ENCODE assay signal across 14 cellular contexts in genomic region chr7:104926905-104927454, GRCh38.
A peak's percentile ranks its signal among the peaks of the same experiment; 100 is the strongest.
DNase-seq lines count a peak whose midpoint lies in the region; ATAC-seq, FAIRE-seq and TF ChIP-seq lines count a peak whose summit lies in the region.
"Had no signal": no experiment of that assay in that cellular context is flagged by ENCODE, and none has a peak within 500 bp of the region (broad histone marks: within the 10 kb centered on the region; RNA-seq: fewer than 3 reads in every experiment).

No MANE protein-coding gene starts in this region.

- H3K27me3 ChIP-seq in SK-N-SH (ENCODE audit: insufficient read depth): no peaks in the 10 kb centered on the region

- H3K4me3 ChIP-seq in kidney (ENCODE audit: low read length in 2 of 2) (peak overlapping the region in 1 of 2 donors; percentile 23), SK-N-SH (ENCODE audit: low read depth in 2 of 2, low read length in 1 of 2) (no peak overlapping the region)

- CTCF ChIA-PET in SK-N-SH (lab: Yijun Ruan, JAX): interaction anchor here (0.8 to 15.4 kb wide), 7 partner anchors 8 to 697 kb away, joined by 3 to 374 read pairs (median 5); no protein-coding TSS in a partner anchor

- H3F3A ChIP-seq in SK-N-SH (replicated peaks; ENCODE audit: insufficient read depth): no peaks in the 10 kb centered on the region

- FAIRE-seq in kidney (lab: Jason Lieb, UNC): no peak
- FAIRE-seq: D721Med had no signal

- no peak overlapping the region for H3K4me3 Mint-ChIP-seq in stimulated activated naive B cell treated with anti-CD40 and anti-IgM and Interleukin-4, amounts not matched to agents 10 μg/mL and 1 μg/mL and 100 μg/mL, for 72 hours
- H3K4me3 Mint-ChIP-seq: activated T-helper 1 cell treated with anti-CD3 and anti-CD28 coated beads, Interleukin-12 subunit alpha, Interleukin-12 subunit beta, Interleukin-2, Interleukin-4 antibody, amounts not matched to agents 30 ng/mL and 10 ng/mL and 1 ng/mL, durations not matched to agents 14 hours and 24 hours and 36 hours; T-helper 1 cell treated with Interleukin-12 subunit alpha and Interleukin-12 subunit beta and Interleukin-4 antibody, amounts not matched to agents 30 μg/mL and 1 μg/mL, for 36 hours had no signal

- H3K4me1 Mint-ChIP-seq in stimulated activated naive B cell treated with anti-CD40 and anti-IgM and Interleukin-4, amounts not matched to agents 10 μg/mL and 1 μg/mL and 100 μg/mL, for 72 hours: peaks cover 19 to 42% of the 10 kb centered on the region in 2 donors

- no peaks in the 10 kb centered on the region for H3K79me2 ChIP-seq in SK-N-SH (ENCODE audit: insufficient read depth)

- POLR2A ChIA-PET in SK-N-SH (lab: Yijun Ruan, JAX): interaction anchor here (0.8 kb wide), 1 partner anchor 86 kb away, joined by 3 read pairs; no protein-coding TSS in a partner anchor

- 88% methylated on average over 10 of the region's 10 CpGs for WGBS in SK-N-SH (ENCODE audit: low lambda C conversion rate)

- TF ChIP-seq RAD21 in SK-N-SH (IDR thresholded peaks at IDR 0.05; ENCODE audit: low read length): no peak

- TF ChIP-seq CTCF in kidney (IDR thresholded peaks at IDR 0.05; ENCODE audit: borderline replicate concordance, extremely low read depth, insufficient read depth): no peak
- TF ChIP-seq CTCF in SK-N-SH (IDR thresholded peaks at IDR 0.05): no peak

- TF ChIP-seq EP300 in SK-N-SH (IDR thresholded peaks at IDR 0.05; ENCODE audit: borderline replicate concordance in 1 of 2, low read depth in 1 of 2, low read length in 1 of 2): no peak

- H3K36me3 Mint-ChIP-seq in stimulated activated naive B cell treated with anti-CD40 and anti-IgM and Interleukin-4, amounts not matched to agents 10 μg/mL and 1 μg/mL and 100 μg/mL, for 72 hours: no peaks in the 10 kb centered on the region

- H3K4me1 ChIP-seq in kidney (ENCODE audit: control insufficient read depth in 1 of 2, insufficient read depth in 1 of 2, low read depth in 1 of 2, low read length in 2 of 2) (peaks cover 15 to 26% of the 10 kb centered on the region in 2 donors), SK-N-SH (ENCODE audit: control insufficient read depth in 1 of 2, insufficient read depth in 2 of 2, low read depth in 1 of 2, low read length in 1 of 2) (peaks cover 0 to 7% of the 10 kb centered on the region in 2 experiments; a peak in 1 of 4 replicates)

- peak; percentile 58 for DNase-seq in NCI-H2107 treated with DMSO at 0.1 percent for 48 hours (lab: John Stamatoyannopoulos, UW; ENCODE audit: unreplicated experiment)
- no peak for DNase-seq in NCI-H2107 (lab: John Stamatoyannopoulos, UW)
- DNase-seq in NCI-H345 (lab: John Stamatoyannopoulos, UW): peak; percentile 21
- peak; percentile 80 for DNase-seq in kidney
- DNase-seq in stimulated activated naive B cell treated with anti-CD40 and anti-IgM and Interleukin-4, amounts not matched to agents 10 μg/mL and 1 μg/mL and 100 μg/mL, for 72 hours: no peak
- DNase-seq in SK-N-SH: no peak
- DNase-seq: aorta; effector CD4-positive, alpha-beta T cell; NCI-H187 treated with DMSO at 0.1 percent for 48 hours had no signal

- intact Hi-C loops in kidney (cut with DNase I): no loop called here

- no peaks in the 10 kb centered on the region for H3K9me3 Mint-ChIP-seq in stimulated activated naive B cell treated with anti-CD40 and anti-IgM and Interleukin-4, amounts not matched to agents 10 μg/mL and 1 μg/mL and 100 μg/mL, for 72 hours
- H3K9me3 Mint-ChIP-seq: activated T-helper 1 cell treated with anti-CD3 and anti-CD28 coated beads, Interleukin-12 subunit alpha, Interleukin-12 subunit beta, Interleukin-2, Interleukin-4 antibody, amounts not matched to agents 30 ng/mL and 10 ng/mL and 1 ng/mL, durations not matched to agents 14 hours and 24 hours and 36 hours; T-helper 1 cell treated with Interleukin-12 subunit alpha and Interleukin-12 subunit beta and Interleukin-4 antibody, amounts not matched to agents 30 μg/mL and 1 μg/mL, for 36 hours had no signal

- H3K27ac Mint-ChIP-seq in stimulated activated naive B cell treated with anti-CD40 and anti-IgM and Interleukin-4, amounts not matched to agents 10 μg/mL and 1 μg/mL and 100 μg/mL, for 72 hours: peak overlapping the region; percentile 77
- H3K27ac Mint-ChIP-seq: activated T-helper 1 cell treated with anti-CD3 and anti-CD28 coated beads, Interleukin-12 subunit alpha, Interleukin-12 subunit beta, Interleukin-2, Interleukin-4 antibody, amounts not matched to agents 30 ng/mL and 10 ng/mL and 1 ng/mL, durations not matched to agents 14 hours and 24 hours and 36 hours; T-helper 1 cell treated with Interleukin-12 subunit alpha and Interleukin-12 subunit beta and Interleukin-4 antibody, amounts not matched to agents 30 μg/mL and 1 μg/mL, for 36 hours had no signal

- H3K27me3 Mint-ChIP-seq in stimulated activated naive B cell treated with anti-CD40 and anti-IgM and Interleukin-4, amounts not matched to agents 10 μg/mL and 1 μg/mL and 100 μg/mL, for 72 hours: no peaks in the 10 kb centered on the region

- H2AFZ ChIP-seq in SK-N-SH (ENCODE audit: low read depth): no peak overlapping the region

- no peak overlapping the region for H3K4me2 ChIP-seq in SK-N-SH

- H4K20me1 ChIP-seq in SK-N-SH (ENCODE audit: insufficient read depth): no peaks in the 10 kb centered on the region

- H3K36me3 ChIP-seq in kidney (ENCODE audit: control insufficient read depth in 1 of 2, insufficient read depth in 2 of 2, low read length in 2 of 2) (no peaks in the 10 kb centered on the region), SK-N-SH (replicated peaks in 1 of 2; ENCODE audit: control insufficient read depth in 1 of 2, insufficient read depth in 2 of 2, low read length in 1 of 2) (no peaks in the 10 kb centered on the region)

- no peaks in the 10 kb centered on the region for H3K9me2 ChIP-seq in SK-N-SH

- no peak overlapping the region for H3K9ac ChIP-seq in kidney (ENCODE audit: low read length in 2 of 2)
- no peak overlapping the region for H3K9ac ChIP-seq in SK-N-SH

- no peak for ATAC-seq in stimulated activated naive B cell treated with anti-CD40 and anti-IgM and Interleukin-4, amounts not matched to agents 10 μg/mL and 1 μg/mL and 100 μg/mL, for 72 hours (replicated peaks)
- ATAC-seq in HG03354 (IDR thresholded peaks at IDR 0.05; ENCODE audit: poor library complexity, severe bottlenecking, unreplicated experiment) (no peak), HG03378 (IDR thresholded peaks at IDR 0.05; ENCODE audit: unreplicated experiment) (no peak)

- H3K27ac ChIP-seq in kidney (ENCODE audit: low read depth in 2 of 2, low read length in 2 of 2) (peak overlapping the region; percentile 78 to 81), SK-N-SH (ENCODE audit: low read depth in 2 of 2, low read length in 1 of 2) (no peak overlapping the region)

- H3K9me3 ChIP-seq in kidney (ENCODE audit: control insufficient read depth in 1 of 2, low read length in 2 of 2) (no peaks in the 10 kb centered on the region), SK-N-SH (no peaks in the 10 kb centered on the region)

TF ChIP-seq in SK-N-SH, 30 proteins besides CTCF, POLR2A, EP300 and RAD21:
- no peak for TF ChIP-seq MXI1 (IDR thresholded peaks at IDR 0.05; ENCODE audit: low read depth, low read length)
- TF ChIP-seq RXRA (IDR thresholded peaks at IDR 0.05; ENCODE audit: borderline replicate concordance, low read depth): no peak
- no peak for TF ChIP-seq RFX5 (IDR thresholded peaks at IDR 0.05; ENCODE audit: low read length)
- TF ChIP-seq JUND (IDR thresholded peaks at IDR 0.05): no peak
- no peak for TF ChIP-seq EZH2phosphoT487 (IDR thresholded peaks at IDR 0.05; ENCODE audit: borderline replicate concordance, low read depth)
- no peak for TF ChIP-seq GABPA (IDR thresholded peaks at IDR 0.05; ENCODE audit: low read depth)
- no peak for TF ChIP-seq YY1 (IDR thresholded peaks at IDR 0.05; ENCODE audit: low read depth)
- TF ChIP-seq GATA2 (CRISPR knock-in tag; IDR thresholded peaks at IDR 0.05): no peak
- TF ChIP-seq RCOR1 (IDR thresholded peaks at IDR 0.05; ENCODE audit: low read length): no peak
- TF ChIP-seq NRF1 (IDR thresholded peaks at IDR 0.05; ENCODE audit: low read depth, low read length): no peak
- TF ChIP-seq CHD2 (IDR thresholded peaks at IDR 0.05; ENCODE audit: low read length, partially characterized antibody): no peak
- no peak for TF ChIP-seq IRF3 (IDR thresholded peaks at IDR 0.05; ENCODE audit: low read depth, low read length)
- no peak for TF ChIP-seq ELF1 (IDR thresholded peaks at IDR 0.05)
- no peak for TF ChIP-seq FOSL2 (IDR thresholded peaks at IDR 0.05; ENCODE audit: borderline replicate concordance, low read depth)
- TF ChIP-seq NFIC (IDR thresholded peaks at IDR 0.05; ENCODE audit: borderline replicate concordance): no peak
- no peak for TF ChIP-seq MEF2A (IDR thresholded peaks at IDR 0.05; ENCODE audit: borderline replicate concordance, low read depth)
TF ChIP-seq in SK-N-SH: peak in this region for 0.

Comparison
In these comparisons a context has a peak if more than half of its experiments do, and no peak if none do; other contexts are left out.
1. DNase-seq: peak in NCI-H2107 treated with DMSO at 0.1 percent for 48 hours (single experiment), NCI-H345 (single experiment) and kidney (single experiment); none in NCI-H2107 (single experiment), stimulated activated naive B cell treated with anti-CD40 and anti-IgM and Interleukin-4, amounts not matched to agents 10 μg/mL and 1 μg/mL and 100 μg/mL, for 72 hours (single experiment) and SK-N-SH (single experiment).
2. H3K27ac ChIP-seq: peak in kidney (2 of 2); none in SK-N-SH (0 of 2).